Comparison of ENCODE assay signal across 9 cellular contexts in genomic region chr6:110089323-110089722, GRCh38.
"Had no signal": no experiment of that assay in that cellular context is flagged by ENCODE, and none has a peak within 500 bp of the region (broad histone marks: within the 10 kb centered on the region; RNA-seq: fewer than 3 reads in every experiment).

No MANE protein-coding gene starts in this region.

- H3K27ac ChIP-seq: HL-60 had no signal

- H3K27ac Mint-ChIP-seq: GM23338, H9, HFFc6 had no signal

- ATAC-seq: GM23338, HepG2, K562 had no signal

- H3K4me3 Mint-ChIP-seq: GM23338, H9, HFFc6 had no signal

- H3K4me2 ChIP-seq: GM23338 had no signal

- H3K9me3 Mint-ChIP-seq: GM23338, HFFc6 had no signal

- H2AFZ ChIP-seq: GM23338 had no signal

- H3K4me3 ChIP-seq: GM23338, K562 had no signal

- DNase-seq: H9, HCEC 1CT, HFFc6, IMR-90, KG1 had no signal
